In genomic region chr4:55186123-55186522, GRCh38 we compare ENCODE assay signal across 16 cellular contexts.
DNase-seq lines count a peak whose midpoint lies in the region; ATAC-seq and TF ChIP-seq lines count a peak whose summit lies in the region.
"Had no signal": no experiment of that assay in that cellular context is flagged by ENCODE, and none has a peak within 500 bp of the region (broad histone marks: within the 10 kb centered on the region; RNA-seq: fewer than 3 reads in every experiment).

No MANE protein-coding gene starts in this region.

- H3K27ac ChIP-seq in breast epithelium = no peak overlapping the region
- H3K27ac ChIP-seq in subcutaneous abdominal adipose tissue (ENCODE audit: low read depth, low read length) = peak overlapping the region; percentile 42

- no peaks in the 10 kb centered on the region for H3K27me3 ChIP-seq in breast epithelium
- no peaks in the 10 kb centered on the region for H3K27me3 ChIP-seq in adipocyte (replicated peaks; ENCODE audit: control insufficient read depth, insufficient read depth, low read length)
- peaks cover 0 to 3% (median 0%) of the 10 kb centered on the region in 5 donors for H3K27me3 ChIP-seq in subcutaneous abdominal adipose tissue (ENCODE audit: control insufficient read depth in 5 of 5, insufficient read depth in 4 of 5, low read length in 5 of 5)

- no peak for TF ChIP-seq CTCF in MCF 10A (IDR thresholded peaks at IDR 0.05; ENCODE audit: unreplicated experiment)
- TF ChIP-seq CTCF in breast epithelium (IDR thresholded peaks at IDR 0.05) = no peak
- TF ChIP-seq CTCF in fibroblast of villous mesenchyme (IDR thresholded peaks at IDR 0.05; ENCODE audit: insufficient read depth, low read depth, low read length) = peak; percentile 24
- TF ChIP-seq CTCF in GM20000 (IDR thresholded peaks at IDR 0.05; ENCODE audit: extremely low read depth, missing control alignments) = no peak

- no peak overlapping the region for H3K4me3 Mint-ChIP-seq in MCF 10A (ENCODE audit: unreplicated experiment)
- H3K4me3 Mint-ChIP-seq in stimulated activated effector memory CD8-positive, alpha-beta T cell treated with anti-CD3 and anti-CD28 coated beads, Interleukin-12 subunit alpha, Interleukin-12 subunit beta, amount 100 ng/mL, for 72 hours = no peak overlapping the region
- H3K4me3 Mint-ChIP-seq: activated CD4-positive, alpha-beta T cell treated with anti-CD3 and anti-CD28 coated beads, Interleukin-2, amount 10 ng/mL, durations not matched to agents 24 days and 14 days; activated naive CD4-positive, alpha-beta T cell treated with anti-CD3 and anti-CD28 coated beads for 36 hours; CD4-positive, alpha-beta memory T cell; naive B cell; stimulated activated naive B cell treated with anti-CD40 and anti-IgM and Interleukin-4, amounts not matched to agents 10 μg/mL and 1 μg/mL and 100 μg/mL, for 72 hours had no signal

- no peaks in the 10 kb centered on the region for H3K4me1 ChIP-seq in breast epithelium
- peaks cover 26% of the 10 kb centered on the region for H3K4me1 ChIP-seq in adipocyte (ENCODE audit: control insufficient read depth, insufficient read depth, low read length)
- peaks cover 0 to 36% (median 4%) of the 10 kb centered on the region in 5 donors for H3K4me1 ChIP-seq in subcutaneous abdominal adipose tissue (ENCODE audit: control insufficient read depth in 5 of 5, insufficient read depth in 5 of 5, low read length in 5 of 5)

- POLR2A ChIA-PET in MCF 10A (lab: Yijun Ruan, JAX) = interaction anchor here (0.5 to 2.4 kb wide), 3 partner anchors 65 to 148 kb away, joined by 3 to 15 read pairs (median 4); no protein-coding TSS in a partner anchor

- DNase-seq in MCF 10A (ENCODE audit: unreplicated experiment) = no peak
- DNase-seq in breast epithelium (ENCODE audit: low spot score in 2 of 2) = no peak
- peak; percentile 4 for DNase-seq in adipocyte (ENCODE audit: low read depth)
- DNase-seq in fibroblast of villous mesenchyme (ENCODE audit: low read depth) = no peak
- no peak for DNase-seq in GM20000 (ENCODE audit: low spot score)
- no peak for DNase-seq in SHP77 (lab: John Stamatoyannopoulos, UW)
- DNase-seq in stimulated activated effector memory CD8-positive, alpha-beta T cell treated with anti-CD3 and anti-CD28 coated beads, Interleukin-12 subunit alpha, Interleukin-12 subunit beta, amount 100 ng/mL, for 72 hours (ENCODE audit: low spot score in 2 of 2) = no peak
- DNase-seq: activated CD4-positive, alpha-beta T cell treated with anti-CD3 and anti-CD28 coated beads, Interleukin-2, amount 10 ng/mL, durations not matched to agents 24 days and 14 days; activated naive CD4-positive, alpha-beta T cell treated with anti-CD3 and anti-CD28 coated beads for 36 hours; CD4-positive, alpha-beta memory T cell; effector CD4-positive, alpha-beta T cell; left ventricle myocardium superior; naive B cell; stimulated activated CD4-positive, alpha-beta T cell treated with anti-CD3 and anti-CD28 coated beads, Interleukin-12 subunit alpha, Interleukin-12 subunit beta, amount 100 ng/mL, for 4 hours; stimulated activated naive B cell treated with anti-CD40 and anti-IgM and Interleukin-4, amounts not matched to agents 10 μg/mL and 1 μg/mL and 100 μg/mL, for 72 hours had no signal

- peak overlapping the region; percentile 16 for H3K27ac Mint-ChIP-seq in MCF 10A (ENCODE audit: low read depth, unreplicated experiment)
- H3K27ac Mint-ChIP-seq in stimulated activated effector memory CD8-positive, alpha-beta T cell treated with anti-CD3 and anti-CD28 coated beads, Interleukin-12 subunit alpha, Interleukin-12 subunit beta, amount 100 ng/mL, for 72 hours = no peak overlapping the region
- H3K27ac Mint-ChIP-seq: activated CD4-positive, alpha-beta T cell treated with anti-CD3 and anti-CD28 coated beads, Interleukin-2, amount 10 ng/mL, durations not matched to agents 24 days and 14 days; activated naive CD4-positive, alpha-beta T cell treated with anti-CD3 and anti-CD28 coated beads for 36 hours; CD4-positive, alpha-beta memory T cell; naive B cell; stimulated activated naive B cell treated with anti-CD40 and anti-IgM and Interleukin-4, amounts not matched to agents 10 μg/mL and 1 μg/mL and 100 μg/mL, for 72 hours had no signal

- CTCF ChIA-PET in MCF 10A (lab: Yijun Ruan, JAX) = interaction anchor here (1.1 to 4.6 kb wide), 4 partner anchors 56 to 187 kb away, joined by 3 to 31 read pairs (median 16); no protein-coding TSS in a partner anchor

- peaks cover 6% of the 10 kb centered on the region for H3K9me3 Mint-ChIP-seq in MCF 10A (ENCODE audit: unreplicated experiment)
- H3K9me3 Mint-ChIP-seq in stimulated activated effector memory CD8-positive, alpha-beta T cell treated with anti-CD3 and anti-CD28 coated beads, Interleukin-12 subunit alpha, Interleukin-12 subunit beta, amount 100 ng/mL, for 72 hours = no peaks in the 10 kb centered on the region
- H3K9me3 Mint-ChIP-seq: activated CD4-positive, alpha-beta T cell treated with anti-CD3 and anti-CD28 coated beads, Interleukin-2, amount 10 ng/mL, durations not matched to agents 24 days and 14 days; activated naive CD4-positive, alpha-beta T cell treated with anti-CD3 and anti-CD28 coated beads for 36 hours had no signal

- H3K4me3 ChIP-seq in breast epithelium = no peak overlapping the region
- no peak overlapping the region for H3K4me3 ChIP-seq in adipocyte (ENCODE audit: low read length)
- H3K4me3 ChIP-seq in fibroblast of villous mesenchyme (ENCODE audit: low read depth, low read length) = no peak overlapping the region
- H3K4me3 ChIP-seq in subcutaneous abdominal adipose tissue (ENCODE audit: low read depth in 1 of 5, low read length in 5 of 5) = no peak overlapping the region

- H3K27me3 Mint-ChIP-seq in MCF 10A (ENCODE audit: insufficient read depth, unreplicated experiment) = no peaks in the 10 kb centered on the region

- H3K36me3 ChIP-seq in breast epithelium (no peaks in the 10 kb centered on the region), adipocyte (ENCODE audit: control insufficient read depth, insufficient read depth, low read length, severe bottlenecking) (no peaks in the 10 kb centered on the region), subcutaneous abdominal adipose tissue (ENCODE audit: control insufficient read depth in 5 of 5, insufficient read depth in 5 of 5, low read length in 5 of 5) (no peaks in the 10 kb centered on the region)

- H3K9me3 ChIP-seq in breast epithelium = no peaks in the 10 kb centered on the region
- H3K9me3 ChIP-seq in adipocyte (ENCODE audit: control insufficient read depth, low read length) = no peaks in the 10 kb centered on the region
- no peaks in the 10 kb centered on the region for H3K9me3 ChIP-seq in subcutaneous abdominal adipose tissue (ENCODE audit: control insufficient read depth in 5 of 5, low read length in 5 of 5)

- no peak for ATAC-seq in stimulated activated effector memory CD8-positive, alpha-beta T cell treated with anti-CD3 and anti-CD28 coated beads, Interleukin-12 subunit alpha, Interleukin-12 subunit beta, amount 100 ng/mL, for 72 hours
- ATAC-seq: left ventricle myocardium superior; stimulated activated naive B cell treated with anti-CD40 and anti-IgM and Interleukin-4, amounts not matched to agents 10 μg/mL and 1 μg/mL and 100 μg/mL, for 72 hours had no signal

- H3K36me3 Mint-ChIP-seq in MCF 10A (ENCODE audit: insufficient read depth, unreplicated experiment) = peaks cover 10% of the 10 kb centered on the region
- H3K36me3 Mint-ChIP-seq in stimulated activated effector memory CD8-positive, alpha-beta T cell treated with anti-CD3 and anti-CD28 coated beads, Interleukin-12 subunit alpha, Interleukin-12 subunit beta, amount 100 ng/mL, for 72 hours = no peaks in the 10 kb centered on the region
- H3K36me3 Mint-ChIP-seq: CD4-positive, alpha-beta memory T cell; naive B cell; stimulated activated naive B cell treated with anti-CD40 and anti-IgM and Interleukin-4, amounts not matched to agents 10 μg/mL and 1 μg/mL and 100 μg/mL, for 72 hours had no signal

- H3K9ac ChIP-seq in adipocyte (ENCODE audit: low read length) = no peak overlapping the region
- H3K9ac ChIP-seq in subcutaneous abdominal adipose tissue (ENCODE audit: low read length in 5 of 5) = no peak overlapping the region

- TF ChIP-seq POLR2A in breast epithelium (IDR thresholded peaks at IDR 0.05) = no peak

- peaks cover 29% of the 10 kb centered on the region for H3K4me1 Mint-ChIP-seq in MCF 10A (ENCODE audit: insufficient read depth, unreplicated experiment)
- no peaks in the 10 kb centered on the region for H3K4me1 Mint-ChIP-seq in stimulated activated effector memory CD8-positive, alpha-beta T cell treated with anti-CD3 and anti-CD28 coated beads, Interleukin-12 subunit alpha, Interleukin-12 subunit beta, amount 100 ng/mL, for 72 hours
- H3K4me1 Mint-ChIP-seq: activated CD4-positive, alpha-beta T cell treated with anti-CD3 and anti-CD28 coated beads, Interleukin-2, amount 10 ng/mL, durations not matched to agents 24 days and 14 days; CD4-positive, alpha-beta memory T cell; naive B cell; stimulated activated naive B cell treated with anti-CD40 and anti-IgM and Interleukin-4, amounts not matched to agents 10 μg/mL and 1 μg/mL and 100 μg/mL, for 72 hours had no signal

- intact Hi-C loops in MCF 10A (cut with micrococcal nuclease) (no loop called here), breast epithelium (cut with DNase I; ENCODE audit: low total_unique reads) (no loop called here)

- no TSS peak for BruUV-seq in MCF 10A (replicated peaks; lab: Mats Ljungman, UMichigan)
